In genomic region chr11:71425409-71425808, GRCh38 we compare ENCODE assay signal across 1 cellular context.
TF ChIP-seq lines count a peak whose summit lies in the region.

No MANE protein-coding gene starts in this region.

TF ChIP-seq in HepG2, 621 proteins besides CTCF, POLR2A, EP300 and RAD21:
- TF ChIP-seq MYPOP (CRISPR knock-in tag; IDR thresholded peaks at IDR 0.05) = no peak
- no peak for TF ChIP-seq ZNF780A (CRISPR knock-in tag; IDR thresholded peaks at IDR 0.05)
- TF ChIP-seq GRHL1 (CRISPR knock-in tag; conservative IDR thresholded peaks at IDR 0.05) = no peak
- TF ChIP-seq ARNT2 (CRISPR knock-in tag; IDR thresholded peaks at IDR 0.05; ENCODE audit: low read depth) = no peak
- no peak for TF ChIP-seq ARID4A (CRISPR knock-in tag; IDR thresholded peaks at IDR 0.05; ENCODE audit: borderline replicate concordance)
- TF ChIP-seq SNAPC2 (CRISPR knock-in tag; IDR thresholded peaks at IDR 0.05) = no peak
- no peak for TF ChIP-seq DR1 (CRISPR knock-in tag; IDR thresholded peaks at IDR 0.05)
TF ChIP-seq in HepG2: peak in this region for 0.
